ENCODE assay signal across 26 cellular contexts in genomic region chr5:102625446-102625845, GRCh38.
"Had no signal": no experiment of that assay in that cellular context is flagged by ENCODE, and none has a peak within 500 bp of the region (broad histone marks: within the 10 kb centered on the region; RNA-seq: fewer than 3 reads in every experiment).

No MANE protein-coding gene starts in this region.

- H3K4me3 Mint-ChIP-seq: activated CD4-positive, alpha-beta memory T cell treated with anti-CD3 and anti-CD28 coated beads, Interleukin-2, amount 10 ng/mL, durations not matched to agents 7 days and 5 days; activated CD4-positive, alpha-beta T cell treated with anti-CD3 and anti-CD28 coated beads, Interleukin-2, amount 10 ng/mL, durations not matched to agents 24 days and 14 days; activated naive CD4-positive, alpha-beta T cell treated with anti-CD3 and anti-CD28 coated beads, Interleukin-2, amount 10 ng/mL, durations not matched to agents 7 days and 5 days; activated T-cell treated with anti-CD3 and anti-CD28 coated beads, Interleukin-2, amount 50 U/mL, for 72 hours; naive B cell; stimulated activated effector memory CD8-positive, alpha-beta T cell treated with anti-CD3 and anti-CD28 coated beads, Interleukin-12 subunit alpha, Interleukin-12 subunit beta, amount 100 ng/mL, for 72 hours; T-helper 2 cell treated with Interferon-gamma antibody and Interleukin-4, amounts not matched to agents 5 μg/mL and 100 μg/mL, for 36 hours had no signal

- ATAC-seq: activated CD4-positive, CD25-positive, alpha-beta regulatory T cell treated with anti-CD3 and anti-CD28 coated beads, Interleukin-2, amount 50 U/mL, for 24 hours; activated T-cell treated with anti-CD3 and anti-CD28 coated beads, Interleukin-2, amount 50 U/mL, for 72 hours; body of pancreas; gastrocnemius medialis; left colon; lower lobe of right lung; mucosa of descending colon; stimulated activated effector memory CD8-positive, alpha-beta T cell treated with anti-CD3 and anti-CD28 coated beads, Interleukin-12 subunit alpha, Interleukin-12 subunit beta, amount 100 ng/mL, for 72 hours had no signal

- H3K4me1 ChIP-seq: body of pancreas, gastrocnemius medialis, lower lobe of right lung, stomach, uterus had no signal

- DNase-seq: activated CD4-positive, alpha-beta memory T cell treated with anti-CD3 and anti-CD28 coated beads, Interleukin-2, amount 10 ng/mL, durations not matched to agents 7 days and 5 days; activated CD4-positive, alpha-beta T cell treated with anti-CD3 and anti-CD28 coated beads, Interleukin-2, amount 10 ng/mL, durations not matched to agents 24 days and 14 days; activated effector memory CD4-positive, alpha-beta T cell treated with anti-CD3 and anti-CD28 coated beads, Interleukin-2, amount 50 U/mL, for 16 hours; activated naive CD4-positive, alpha-beta T cell treated with anti-CD3 and anti-CD28 coated beads, Interleukin-2, amount 10 ng/mL, durations not matched to agents 7 days and 5 days; activated T-cell treated with anti-CD3 and anti-CD28 coated beads, Interleukin-2, amount 50 U/mL, for 72 hours; body of pancreas; dermis blood vessel endothelial cell; effector CD8-positive, alpha-beta T cell; gastrocnemius medialis; islet precursor cell; left colon; lower lobe of right lung; mesendoderm; mucosa of descending colon; naive B cell; occipital lobe; retina; stimulated activated CD4-positive, alpha-beta T cell treated with anti-CD3 and anti-CD28 coated beads, Interleukin-2, amount 100 ng/mL, for 24 hours; stomach; trophoblast cell; uterus had no signal

- H3K27me3 Mint-ChIP-seq: naive B cell had no signal

- H3K9me3 ChIP-seq: body of pancreas, gastrocnemius medialis, lower lobe of right lung, mucosa of descending colon, stomach, uterus had no signal

- H3K27ac Mint-ChIP-seq: activated CD4-positive, alpha-beta memory T cell treated with anti-CD3 and anti-CD28 coated beads, Interleukin-2, amount 10 ng/mL, durations not matched to agents 7 days and 5 days; activated CD4-positive, alpha-beta T cell treated with anti-CD3 and anti-CD28 coated beads, Interleukin-2, amount 10 ng/mL, durations not matched to agents 24 days and 14 days; activated naive CD4-positive, alpha-beta T cell treated with anti-CD3 and anti-CD28 coated beads, Interleukin-2, amount 10 ng/mL, durations not matched to agents 7 days and 5 days; activated T-cell treated with anti-CD3 and anti-CD28 coated beads, Interleukin-2, amount 50 U/mL, for 72 hours; naive B cell; stimulated activated effector memory CD8-positive, alpha-beta T cell treated with anti-CD3 and anti-CD28 coated beads, Interleukin-12 subunit alpha, Interleukin-12 subunit beta, amount 100 ng/mL, for 72 hours; T-helper 2 cell treated with Interferon-gamma antibody and Interleukin-4, amounts not matched to agents 5 μg/mL and 100 μg/mL, for 36 hours had no signal

- H3K36me3 ChIP-seq: cardiac muscle cell, gastrocnemius medialis, lower lobe of right lung, stomach, uterus had no signal

- H3K4me3 ChIP-seq: body of pancreas, cardiac muscle cell, gastrocnemius medialis, lower lobe of right lung, mucosa of descending colon, stomach, uterus had no signal

- H3K4me1 Mint-ChIP-seq: activated CD4-positive, alpha-beta memory T cell treated with anti-CD3 and anti-CD28 coated beads, Interleukin-2, amount 10 ng/mL, durations not matched to agents 7 days and 5 days; activated CD4-positive, alpha-beta T cell treated with anti-CD3 and anti-CD28 coated beads, Interleukin-2, amount 10 ng/mL, durations not matched to agents 24 days and 14 days; activated naive CD4-positive, alpha-beta T cell treated with anti-CD3 and anti-CD28 coated beads, Interleukin-2, amount 10 ng/mL, durations not matched to agents 7 days and 5 days; naive B cell; stimulated activated effector memory CD8-positive, alpha-beta T cell treated with anti-CD3 and anti-CD28 coated beads, Interleukin-12 subunit alpha, Interleukin-12 subunit beta, amount 100 ng/mL, for 72 hours had no signal

- H3K27me3 ChIP-seq: body of pancreas, cardiac muscle cell, gastrocnemius medialis, stomach, uterus had no signal

- H3K36me3 Mint-ChIP-seq: activated naive CD4-positive, alpha-beta T cell treated with anti-CD3 and anti-CD28 coated beads, Interleukin-2, amount 10 ng/mL, durations not matched to agents 7 days and 5 days; naive B cell; stimulated activated effector memory CD8-positive, alpha-beta T cell treated with anti-CD3 and anti-CD28 coated beads, Interleukin-12 subunit alpha, Interleukin-12 subunit beta, amount 100 ng/mL, for 72 hours had no signal

- H3K27ac ChIP-seq: body of pancreas, cardiac muscle cell, gastrocnemius medialis, lower lobe of right lung, stomach, VCaP had no signal

- H3K9me3 Mint-ChIP-seq: activated CD4-positive, alpha-beta memory T cell treated with anti-CD3 and anti-CD28 coated beads, Interleukin-2, amount 10 ng/mL, durations not matched to agents 7 days and 5 days; activated CD4-positive, alpha-beta T cell treated with anti-CD3 and anti-CD28 coated beads, Interleukin-2, amount 10 ng/mL, durations not matched to agents 24 days and 14 days; activated naive CD4-positive, alpha-beta T cell treated with anti-CD3 and anti-CD28 coated beads, Interleukin-2, amount 10 ng/mL, durations not matched to agents 7 days and 5 days; stimulated activated effector memory CD8-positive, alpha-beta T cell treated with anti-CD3 and anti-CD28 coated beads, Interleukin-12 subunit alpha, Interleukin-12 subunit beta, amount 100 ng/mL, for 72 hours; T-helper 2 cell treated with Interferon-gamma antibody and Interleukin-4, amounts not matched to agents 5 μg/mL and 100 μg/mL, for 36 hours had no signal
